26 cellular contexts compared by ENCODE assay signal in genomic region chr1:152096931-152097330, GRCh38. TPM values are rescaled to one million over a fixed set of nuclear protein-coding genes. Genes with fewer than 3 reads are reported as not detected.
"Had no signal": no experiment of that assay in that cellular context is flagged by ENCODE, and none has a peak within 500 bp of the region (broad histone marks: within the 10 kb centered on the region; RNA-seq: fewer than 3 reads in every experiment).

No MANE protein-coding gene starts in this region.

- H3K27ac ChIP-seq: colonic mucosa, coronary artery, dorsolateral prefrontal cortex, epithelial cell of prostate, esophagus muscularis mucosa, esophagus squamous epithelium, foreskin keratinocyte, gastrocnemius medialis, gastroesophageal sphincter, heart left ventricle, heart right ventricle had no signal

- H3K36me3 ChIP-seq: colonic mucosa, esophagus muscularis mucosa, esophagus squamous epithelium, gastrocnemius medialis, gastroesophageal sphincter, heart left ventricle, heart right ventricle had no signal

- H3K4me1 ChIP-seq: colonic mucosa, esophagus muscularis mucosa, esophagus squamous epithelium, foreskin keratinocyte, gastrocnemius medialis, gastroesophageal sphincter, heart left ventricle, heart right ventricle had no signal

- H3K9me3 ChIP-seq: colonic mucosa, gastrocnemius medialis had no signal

- H3K4me3 ChIP-seq: colonic mucosa, coronary artery, dorsolateral prefrontal cortex, esophagus muscularis mucosa, esophagus squamous epithelium, gastrocnemius medialis, gastroesophageal sphincter, heart left ventricle, heart right ventricle had no signal

- DNase-seq: colonic mucosa; cortex of kidney; dermis blood vessel endothelial cell; dorsolateral prefrontal cortex; effector CD4-positive, alpha-beta T cell; effector CD8-positive, alpha-beta T cell; effector memory CD4-positive, alpha-beta T cell; effector memory CD8-positive, alpha-beta T cell; endodermal cell; erythroblast; esophagus squamous epithelium; foreskin fibroblast; foreskin keratinocyte; foreskin melanocyte; gastrocnemius medialis; glutamatergic neuron; head of caudate nucleus; heart left ventricle; heart right ventricle had no signal

RNA-seq across cellular contexts. Expression of gene TCHHL1, which starts 8.1 kb away (rescaled TPM):
- polyA plus RNA-seq: endothelial cell of umbilical vein, esophagus, fibroblast of lung, foreskin keratinocyte, heart left ventricle, heart right ventricle had no signal

RNA-seq across cellular contexts. Expression of gene TCHH, which starts 18.3 kb away (rescaled TPM):
- polyA plus RNA-seq: endothelial cell of umbilical vein, fibroblast of lung had no signal
